8 cellular contexts compared by ENCODE assay signal in genomic region chr1:95072117-95072516, GRCh38. TPM values are rescaled to one million over a fixed set of nuclear protein-coding genes. Genes with fewer than 3 reads are reported as not detected.
A peak's percentile ranks its signal among the peaks of the same experiment; 100 is the strongest.
DNase-seq lines count a peak whose midpoint lies in the region; ATAC-seq, FAIRE-seq and TF ChIP-seq lines count a peak whose summit lies in the region.

No MANE protein-coding gene starts in this region.

- FAIRE-seq in small intestine (lab: Jason Lieb, UNC) (no peak), GM19239 (lab: Jason Lieb, UNC) (no peak)

- H3K36me3 ChIP-seq in small intestine (ENCODE audit: control insufficient read depth in 2 of 2, insufficient read depth in 2 of 2, low read length in 2 of 2) = peaks cover 0 to 2% of the 10 kb centered on the region in 2 donors

- H3K9me3 Mint-ChIP-seq in glutamatergic neuron (ENCODE audit: unreplicated experiment) = peaks cover 7% of the 10 kb centered on the region

- H3K9me3 ChIP-seq in T-helper 17 cell (ENCODE audit: control insufficient read depth, low read length, poor library complexity, severe bottlenecking) = no peaks in the 10 kb centered on the region
- H3K9me3 ChIP-seq in small intestine (ENCODE audit: control insufficient read depth, low read depth) = no peaks in the 10 kb centered on the region

- H3K4me3 ChIP-seq in small intestine (ENCODE audit: low read depth in 1 of 2, low read length in 2 of 2) = peak overlapping the region; percentile 62 to 67

- no peak for TF ChIP-seq CTCF in glutamatergic neuron (IDR thresholded peaks at IDR 0.05; ENCODE audit: partially characterized antibody, unreplicated experiment)

- peak overlapping the region; percentile 65 to 95 for H3K27ac ChIP-seq in small intestine (ENCODE audit: low read depth in 1 of 2, low read length in 1 of 2)

- DNase-seq in T-helper 17 cell = no peak
- no peak for DNase-seq in glutamatergic neuron
- DNase-seq in small intestine = no peak
- DNase-seq in activated CD4-positive, CD25-positive, alpha-beta regulatory T cell (lab: John Stamatoyannopoulos, UW) = no peak
- DNase-seq in midbrain (lab: John Stamatoyannopoulos, UW) = no peak
- DNase-seq in GM19239 (ENCODE audit: insufficient read length, low spot score) = no peak
- no peak for DNase-seq in activated gamma-delta T cell (lab: John Stamatoyannopoulos, UW)

- WGBS in small intestine, 3 donors = 3 to 12% (median 12%) methylated on average over 7 of the region's 7 CpGs

- H3K27me3 ChIP-seq in small intestine (ENCODE audit: control insufficient read depth in 2 of 2, insufficient read depth in 2 of 2, low read length in 2 of 2) = no peaks in the 10 kb centered on the region

- H3K4me1 Mint-ChIP-seq in T-helper 17 cell = peaks cover 14% of the 10 kb centered on the region
- peaks cover 2% of the 10 kb centered on the region for H3K4me1 Mint-ChIP-seq in glutamatergic neuron (ENCODE audit: low read depth, unreplicated experiment)

- H3K27ac Mint-ChIP-seq in T-helper 17 cell (peak overlapping the region; percentile 97), glutamatergic neuron (ENCODE audit: unreplicated experiment) (peak overlapping the region; percentile 90)

- peak; percentile 2 for ATAC-seq in GM21825 (IDR thresholded peaks at IDR 0.05; ENCODE audit: unreplicated experiment)
- ATAC-seq in T-helper 17 cell = no peak

- H3K4me1 ChIP-seq in small intestine (ENCODE audit: control insufficient read depth in 2 of 2, insufficient read depth in 1 of 2, low read depth in 1 of 2, low read length in 1 of 2) = peaks cover 4 to 8% of the 10 kb centered on the region in 2 donors

- H3K4me3 Mint-ChIP-seq in T-helper 17 cell (peak overlapping the region; percentile 99), glutamatergic neuron (ENCODE audit: unreplicated experiment) (peak overlapping the region; percentile 95)

- H3K36me3 Mint-ChIP-seq in T-helper 17 cell (ENCODE audit: low read depth) = peaks cover 5% of the 10 kb centered on the region
- no peaks in the 10 kb centered on the region for H3K36me3 Mint-ChIP-seq in glutamatergic neuron (ENCODE audit: unreplicated experiment)

- peaks cover 6% of the 10 kb centered on the region for H3K27me3 Mint-ChIP-seq in T-helper 17 cell
- H3K27me3 Mint-ChIP-seq in glutamatergic neuron (ENCODE audit: unreplicated experiment) = peaks cover 3% of the 10 kb centered on the region

RNA-seq across cellular contexts. Expression of gene ALG14, which starts 0.6 kb away (rescaled TPM):
- total RNA-seq in T-helper 17 cell = 1 to 10 TPM; 1.5 to 1.8 TPM
- total RNA-seq in glutamatergic neuron (ENCODE audit: unreplicated experiment) = 4.7 TPM
- 1 to 10 TPM; 1.1 to 3.1 (median 1.4) TPM for polyA plus RNA-seq in small intestine

RNA-seq across cellular contexts. Expression of gene TLCD4, which starts 45.0 kb away (rescaled TPM):
- total RNA-seq in T-helper 17 cell (under 1 TPM; 0.23 to 0.25 TPM), glutamatergic neuron (ENCODE audit: unreplicated experiment) (0.10 TPM)
- polyA plus RNA-seq in small intestine = 1 to 10 TPM; 1.9 to 5.1 (median 2.7) TPM
